32 cellular contexts compared by ENCODE assay signal in the genomic region with DNA sequence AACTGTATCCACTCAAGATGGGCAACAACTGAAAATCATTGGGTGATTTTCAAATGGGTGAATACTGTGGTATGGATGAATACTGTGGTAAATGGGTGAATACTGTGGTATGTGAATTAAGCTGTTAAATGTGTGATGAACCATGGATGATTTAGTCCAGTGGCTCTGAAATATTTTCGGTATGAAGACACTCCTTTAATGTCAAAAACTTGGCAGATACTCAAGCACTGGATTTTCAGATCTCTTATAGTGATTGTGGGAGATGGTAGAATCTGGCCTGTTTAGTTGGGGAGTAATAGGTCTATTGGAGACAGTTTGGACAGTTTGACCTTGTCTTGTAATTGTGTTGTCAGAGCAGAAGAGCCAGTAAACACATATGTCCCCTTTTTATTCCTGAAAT. TPM values are rescaled to one million over a fixed set of nuclear protein-coding genes. Genes with fewer than 3 reads are reported as not detected.
"Had no signal": no experiment of that assay in that cellular context is flagged by ENCODE, and none has a peak within 500 bp of the region (broad histone marks: within the 10 kb centered on the region; RNA-seq: fewer than 3 reads in every experiment).

No MANE protein-coding gene starts in this region.

- ATAC-seq: activated CD8-positive, alpha-beta memory T cell treated with anti-CD3 and anti-CD28 coated beads, Interleukin-2, amount 10 ng/mL, durations not matched to agents 7 days and 5 days; body of pancreas; Panc1; WTC11 had no signal

- FAIRE-seq: bronchial epithelial cell had no signal

- H3K9me3 Mint-ChIP-seq: activated naive CD4-positive, alpha-beta T cell treated with anti-CD3 and anti-CD28 coated beads, Interleukin-2, amount 50 U/mL, for 24 hours; activated T-cell treated with anti-CD3 and anti-CD28 coated beads, Interleukin-2, amount 50 U/mL, for 24 hours; activated T-helper 1 cell treated with anti-CD3 and anti-CD28 coated beads, Interleukin-12 subunit alpha, Interleukin-12 subunit beta, Interleukin-2, Interleukin-4 antibody, amounts not matched to agents 30 ng/mL and 10 ng/mL and 1 ng/mL, durations not matched to agents 14 hours and 24 hours and 36 hours; WTC11 had no signal

- H3K4me3 Mint-ChIP-seq: activated CD8-positive, alpha-beta memory T cell treated with anti-CD3 and anti-CD28 coated beads, Interleukin-2, amount 10 ng/mL, durations not matched to agents 7 days and 5 days; activated naive CD4-positive, alpha-beta T cell treated with anti-CD3 and anti-CD28 coated beads, Interleukin-2, amount 50 U/mL, for 24 hours; activated T-cell treated with anti-CD3 and anti-CD28 coated beads, Interleukin-2, amount 50 U/mL, for 24 hours; activated T-helper 1 cell treated with anti-CD3 and anti-CD28 coated beads, Interleukin-12 subunit alpha, Interleukin-12 subunit beta, Interleukin-2, Interleukin-4 antibody, amounts not matched to agents 30 ng/mL and 10 ng/mL and 1 ng/mL, durations not matched to agents 14 hours and 24 hours and 36 hours; WTC11 had no signal

- H3K27ac ChIP-seq: body of pancreas, RWPE1, SJCRH30 had no signal

- H3K27me3 Mint-ChIP-seq: activated CD8-positive, alpha-beta memory T cell treated with anti-CD3 and anti-CD28 coated beads, Interleukin-2, amount 10 ng/mL, durations not matched to agents 7 days and 5 days; activated naive CD4-positive, alpha-beta T cell treated with anti-CD3 and anti-CD28 coated beads, Interleukin-2, amount 50 U/mL, for 24 hours had no signal

- H3K27ac Mint-ChIP-seq: activated CD8-positive, alpha-beta memory T cell treated with anti-CD3 and anti-CD28 coated beads, Interleukin-2, amount 10 ng/mL, durations not matched to agents 7 days and 5 days; activated naive CD4-positive, alpha-beta T cell treated with anti-CD3 and anti-CD28 coated beads, Interleukin-2, amount 50 U/mL, for 24 hours; activated T-cell treated with anti-CD3 and anti-CD28 coated beads, Interleukin-2, amount 50 U/mL, for 24 hours; activated T-helper 1 cell treated with anti-CD3 and anti-CD28 coated beads, Interleukin-12 subunit alpha, Interleukin-12 subunit beta, Interleukin-2, Interleukin-4 antibody, amounts not matched to agents 30 ng/mL and 10 ng/mL and 1 ng/mL, durations not matched to agents 14 hours and 24 hours and 36 hours; WTC11 had no signal

- H3K4me1 Mint-ChIP-seq: activated CD8-positive, alpha-beta memory T cell treated with anti-CD3 and anti-CD28 coated beads, Interleukin-2, amount 10 ng/mL, durations not matched to agents 7 days and 5 days; activated naive CD4-positive, alpha-beta T cell treated with anti-CD3 and anti-CD28 coated beads, Interleukin-2, amount 50 U/mL, for 24 hours; WTC11 had no signal

- H3K9me3 ChIP-seq: body of pancreas, SJCRH30, SK-N-SH had no signal

- H3K4me2 ChIP-seq: SK-N-SH had no signal

- H3K36me3 ChIP-seq: SJCRH30 had no signal

- H3K36me3 Mint-ChIP-seq: activated CD8-positive, alpha-beta memory T cell treated with anti-CD3 and anti-CD28 coated beads, Interleukin-2, amount 10 ng/mL, durations not matched to agents 7 days and 5 days; activated naive CD4-positive, alpha-beta T cell treated with anti-CD3 and anti-CD28 coated beads, Interleukin-2, amount 50 U/mL, for 24 hours; WTC11 had no signal

- DNase-seq: activated CD4-positive, alpha-beta T cell treated with anti-CD3 and anti-CD28 coated beads for 48 hours; activated CD4-positive, alpha-beta T cell treated with anti-CD3 and anti-CD28 coated beads, Interleukin-2, amount 50 U/mL, for 4 hours; activated CD4-positive, CD25-positive, alpha-beta regulatory T cell treated with anti-CD3 and anti-CD28 coated beads, Interleukin-2, amount 50 U/mL, for 72 hours; activated CD8-positive, alpha-beta memory T cell treated with anti-CD3 and anti-CD28 coated beads, Interleukin-2, amount 10 ng/mL, durations not matched to agents 7 days and 5 days; activated effector memory CD4-positive, alpha-beta T cell treated with Interleukin-2 at 50 U/mL for 16 hours; activated naive CD4-positive, alpha-beta T cell; activated T-cell treated with anti-CD3 and anti-CD28 coated beads, Interleukin-2, amount 50 U/mL, for 24 hours; aorta; body of pancreas; central memory CD4-positive, alpha-beta T cell; NCI-H1092; NCI-H1417; NCI-H1694; NCI-H2029; NCI-H2107; NCI-H2171 treated with DMSO at 0.1 percent for 48 hours; NCI-H226; NCI-H526 treated with DMSO at 0.1 percent for 48 hours; NCI-H82; OCI-M1; Right ventricle myocardium superior; SJCRH30; SK-N-SH had no signal

- H3K9ac ChIP-seq: SK-N-SH had no signal

- H3K27me3 ChIP-seq: body of pancreas, SJCRH30 had no signal

- H3K4me3 ChIP-seq: body of pancreas, SJCRH30 had no signal

- H3K4me1 ChIP-seq: body of pancreas, SJCRH30 had no signal

RNA-seq across cellular contexts. Expression of a gene that starts 45.7 kb away (rescaled TPM):
- total RNA-seq: activated CD8-positive, alpha-beta memory T cell treated with anti-CD3 and anti-CD28 coated beads, Interleukin-2, amount 10 ng/mL, durations not matched to agents 7 days and 5 days; activated T-helper 1 cell treated with anti-CD3 and anti-CD28 coated beads, Interleukin-12 subunit alpha, Interleukin-12 subunit beta, Interleukin-2, Interleukin-4 antibody, amounts not matched to agents 30 ng/mL and 10 ng/mL and 1 ng/mL, durations not matched to agents 14 hours and 24 hours and 36 hours; aorta; body of pancreas; bronchial epithelial cell; MCF 10A; NCI-H460; Right ventricle myocardium superior; SJCRH30; T-helper 1 cell treated with Interleukin-12 subunit alpha and Interleukin-12 subunit beta and Interleukin-4 antibody, amounts not matched to agents 30 ng/mL and 1 ng/mL, for 36 hours; WTC11 had no signal
